Comparison of ENCODE assay signal across 1 cellular context in genomic region chr1:39269791-39270342, GRCh38.
TF ChIP-seq lines count a peak whose summit lies in the region.

No MANE protein-coding gene starts in this region.

TF ChIP-seq in GM12878, 131 proteins besides CTCF, POLR2A, EP300 and RAD21 (continued from another document):
- TF ChIP-seq CUX1 (IDR thresholded peaks at IDR 0.05; ENCODE audit: insufficient replicate concordance, low read depth, low read length) = no peak
- TF ChIP-seq EED (IDR thresholded peaks at IDR 0.05; ENCODE audit: low read depth) = peak; percentile 60; the same call in 1 of the 2 replicates
- TF ChIP-seq SRF (IDR thresholded peaks at IDR 0.05; ENCODE audit: low read depth in 2 of 2, low read length in 2 of 2) = no peak
- TF ChIP-seq NRF1 (conservative IDR thresholded peaks at IDR 0.05; ENCODE audit: low read depth, low read length) = no peak
- TF ChIP-seq RELA (IDR thresholded peaks at IDR 0.05; ENCODE audit: borderline replicate concordance, partially characterized antibody) = peak; percentile 25
- TF ChIP-seq, protein P1, sequence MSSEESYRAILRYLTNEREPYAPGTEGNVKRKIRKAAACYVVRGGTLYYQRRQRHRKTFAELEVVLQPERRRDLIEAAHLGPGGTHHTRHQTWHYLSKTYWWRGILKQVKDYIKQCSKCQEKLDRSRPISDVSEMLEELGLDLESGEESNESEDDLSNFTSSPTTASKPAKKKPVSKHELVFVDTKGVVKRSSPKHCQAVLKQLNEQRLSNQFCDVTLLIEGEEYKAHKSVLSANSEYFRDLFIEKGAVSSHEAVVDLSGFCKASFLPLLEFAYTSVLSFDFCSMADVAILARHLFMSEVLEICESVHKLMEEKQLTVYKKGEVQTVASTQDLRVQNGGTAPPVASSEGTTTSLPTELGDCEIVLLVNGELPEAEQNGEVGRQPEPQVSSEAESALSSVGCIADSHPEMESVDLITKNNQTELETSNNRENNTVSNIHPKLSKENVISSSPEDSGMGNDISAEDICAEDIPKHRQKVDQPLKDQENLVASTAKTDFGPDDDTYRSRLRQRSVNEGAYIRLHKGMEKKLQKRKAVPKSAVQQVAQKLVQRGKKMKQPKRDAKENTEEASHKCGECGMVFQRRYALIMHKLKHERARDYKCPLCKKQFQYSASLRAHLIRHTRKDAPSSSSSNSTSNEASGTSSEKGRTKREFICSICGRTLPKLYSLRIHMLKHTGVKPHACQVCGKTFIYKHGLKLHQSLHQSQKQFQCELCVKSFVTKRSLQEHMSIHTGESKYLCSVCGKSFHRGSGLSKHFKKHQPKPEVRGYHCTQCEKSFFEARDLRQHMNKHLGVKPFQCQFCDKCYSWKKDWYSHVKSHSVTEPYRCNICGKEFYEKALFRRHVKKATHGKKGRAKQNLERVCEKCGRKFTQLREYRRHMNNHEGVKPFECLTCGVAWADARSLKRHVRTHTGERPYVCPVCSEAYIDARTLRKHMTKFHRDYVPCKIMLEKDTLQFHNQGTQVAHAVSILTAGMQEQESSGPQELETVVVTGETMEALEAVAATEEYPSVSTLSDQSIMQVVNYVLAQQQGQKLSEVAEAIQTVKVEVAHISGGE (CRISPR knock-in tag; IDR thresholded peaks at IDR 0.05) = no peak
- TF ChIP-seq BCL3 (IDR thresholded peaks at IDR 0.05; ENCODE audit: borderline replicate concordance, insufficient read depth, low read depth, low read length, poor library complexity, severe bottlenecking) = no peak
- TF ChIP-seq, protein P2, sequence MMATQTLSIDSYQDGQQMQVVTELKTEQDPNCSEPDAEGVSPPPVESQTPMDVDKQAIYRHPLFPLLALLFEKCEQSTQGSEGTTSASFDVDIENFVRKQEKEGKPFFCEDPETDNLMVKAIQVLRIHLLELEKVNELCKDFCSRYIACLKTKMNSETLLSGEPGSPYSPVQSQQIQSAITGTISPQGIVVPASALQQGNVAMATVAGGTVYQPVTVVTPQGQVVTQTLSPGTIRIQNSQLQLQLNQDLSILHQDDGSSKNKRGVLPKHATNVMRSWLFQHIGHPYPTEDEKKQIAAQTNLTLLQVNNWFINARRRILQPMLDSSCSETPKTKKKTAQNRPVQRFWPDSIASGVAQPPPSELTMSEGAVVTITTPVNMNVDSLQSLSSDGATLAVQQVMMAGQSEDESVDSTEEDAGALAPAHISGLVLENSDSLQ (IDR thresholded peaks at IDR 0.05) = no peak
- TF ChIP-seq SUZ12 (IDR thresholded peaks at IDR 0.05; ENCODE audit: unreplicated experiment) = no peak
- 0 out of 2 replicates have a peak, but pooled peaks have one; percentile 15 for TF ChIP-seq STAT3 (IDR thresholded peaks at IDR 0.05; ENCODE audit: low read depth, low read length)
- no peak for TF ChIP-seq MYB (IDR thresholded peaks at IDR 0.05; ENCODE audit: borderline replicate concordance, low read depth, low read length)
- no peak for TF ChIP-seq SMAD1 (IDR thresholded peaks at IDR 0.05; ENCODE audit: low read depth, partially characterized antibody)
- no peak for TF ChIP-seq CEBPB (IDR thresholded peaks at IDR 0.05; ENCODE audit: borderline replicate concordance in 1 of 2, low read depth in 2 of 2, low read length in 2 of 2)
- no peak for TF ChIP-seq POLR2AphosphoS5 (IDR thresholded peaks at IDR 0.05; ENCODE audit: low read length)
- peak; percentile 96 for TF ChIP-seq MEF2B (IDR thresholded peaks at IDR 0.05; ENCODE audit: partially characterized antibody, poor library complexity, severe bottlenecking)
- TF ChIP-seq, protein P3, sequence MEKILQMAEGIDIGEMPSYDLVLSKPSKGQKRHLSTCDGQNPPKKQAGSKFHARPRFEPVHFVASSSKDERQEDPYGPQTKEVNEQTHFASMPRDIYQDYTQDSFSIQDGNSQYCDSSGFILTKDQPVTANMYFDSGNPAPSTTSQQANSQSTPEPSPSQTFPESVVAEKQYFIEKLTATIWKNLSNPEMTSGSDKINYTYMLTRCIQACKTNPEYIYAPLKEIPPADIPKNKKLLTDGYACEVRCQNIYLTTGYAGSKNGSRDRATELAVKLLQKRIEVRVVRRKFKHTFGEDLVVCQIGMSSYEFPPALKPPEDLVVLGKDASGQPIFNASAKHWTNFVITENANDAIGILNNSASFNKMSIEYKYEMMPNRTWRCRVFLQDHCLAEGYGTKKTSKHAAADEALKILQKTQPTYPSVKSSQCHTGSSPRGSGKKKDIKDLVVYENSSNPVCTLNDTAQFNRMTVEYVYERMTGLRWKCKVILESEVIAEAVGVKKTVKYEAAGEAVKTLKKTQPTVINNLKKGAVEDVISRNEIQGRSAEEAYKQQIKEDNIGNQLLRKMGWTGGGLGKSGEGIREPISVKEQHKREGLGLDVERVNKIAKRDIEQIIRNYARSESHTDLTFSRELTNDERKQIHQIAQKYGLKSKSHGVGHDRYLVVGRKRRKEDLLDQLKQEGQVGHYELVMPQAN (conservative IDR thresholded peaks at IDR 0.05) = no peak
- peak; percentile 71 for TF ChIP-seq BCL11A (IDR thresholded peaks at IDR 0.05; ENCODE audit: low read depth, low read length)
- peak; percentile 79 for TF ChIP-seq ATF2 (IDR thresholded peaks at IDR 0.05; ENCODE audit: low read length)
- no peak for TF ChIP-seq SIX5 (IDR thresholded peaks at IDR 0.05; ENCODE audit: low read depth, low read length, severe bottlenecking)
- TF ChIP-seq HDAC6 (IDR thresholded peaks at IDR 0.05; ENCODE audit: unreplicated experiment) = no peak
- no peak for TF ChIP-seq CBFB (IDR thresholded peaks at IDR 0.05; ENCODE audit: low read depth)
- no peak for TF ChIP-seq HCFC1 (IDR thresholded peaks at IDR 0.05; ENCODE audit: low read length)
- TF ChIP-seq KLF5 (IDR thresholded peaks at IDR 0.05; ENCODE audit: partially characterized antibody) = no peak
- no peak for TF ChIP-seq CBX5 (IDR thresholded peaks at IDR 0.05; ENCODE audit: low read depth)
- peak; percentile 31; the same call in 1 of the 2 replicates for TF ChIP-seq IKZF1 (conservative IDR thresholded peaks at IDR 0.05)
- peak; percentile 71; the same call in 1 of the 2 replicates for TF ChIP-seq CREM (IDR thresholded peaks at IDR 0.05; ENCODE audit: low read depth)
- TF ChIP-seq RUNX3 (IDR thresholded peaks at IDR 0.05; ENCODE audit: low read length) = peak; percentile 84
- TF ChIP-seq, protein P4, sequence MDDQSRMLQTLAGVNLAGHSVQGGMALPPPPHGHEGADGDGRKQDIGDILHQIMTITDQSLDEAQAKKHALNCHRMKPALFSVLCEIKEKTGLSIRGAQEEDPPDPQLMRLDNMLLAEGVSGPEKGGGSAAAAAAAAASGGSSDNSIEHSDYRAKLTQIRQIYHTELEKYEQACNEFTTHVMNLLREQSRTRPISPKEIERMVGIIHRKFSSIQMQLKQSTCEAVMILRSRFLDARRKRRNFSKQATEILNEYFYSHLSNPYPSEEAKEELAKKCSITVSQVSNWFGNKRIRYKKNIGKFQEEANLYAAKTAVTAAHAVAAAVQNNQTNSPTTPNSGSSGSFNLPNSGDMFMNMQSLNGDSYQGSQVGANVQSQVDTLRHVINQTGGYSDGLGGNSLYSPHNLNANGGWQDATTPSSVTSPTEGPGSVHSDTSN (IDR thresholded peaks at IDR 0.05; ENCODE audit: insufficient replicate concordance, low read depth, low read length) = no peak
- no peak for TF ChIP-seq CBX3 (IDR thresholded peaks at IDR 0.05; ENCODE audit: borderline replicate concordance, low read depth)
- 0 out of 2 replicates have a peak, but pooled peaks have one; percentile 27 for TF ChIP-seq CREB1 (IDR thresholded peaks at IDR 0.05; ENCODE audit: low read depth)
- TF ChIP-seq IKZF2 (IDR thresholded peaks at IDR 0.05) = 0 out of 4 replicates have a peak, but pooled peaks of 1 of the 2 experiments have one; percentile 22
- TF ChIP-seq WRNIP1 (IDR thresholded peaks at IDR 0.05; ENCODE audit: borderline replicate concordance, low read depth, low read length) = no peak
- TF ChIP-seq STAT1 (conservative IDR thresholded peaks at IDR 0.05) = no peak
- 0 out of 2 replicates have a peak, but pooled peaks have one; percentile 11 for TF ChIP-seq YY1 (IDR thresholded peaks at IDR 0.05; ENCODE audit: low read depth, low read length)
- TF ChIP-seq ZNF687 (IDR thresholded peaks at IDR 0.05) = 0 out of 2 replicates have a peak, but pooled peaks have one; percentile 27
- 0 out of 2 replicates have a peak, but pooled peaks have one; percentile 29 for TF ChIP-seq GATAD2B (conservative IDR thresholded peaks at IDR 0.05; ENCODE audit: low read depth)
TF ChIP-seq in GM12878: peak in this region for 25.
